In the genomic region with DNA sequence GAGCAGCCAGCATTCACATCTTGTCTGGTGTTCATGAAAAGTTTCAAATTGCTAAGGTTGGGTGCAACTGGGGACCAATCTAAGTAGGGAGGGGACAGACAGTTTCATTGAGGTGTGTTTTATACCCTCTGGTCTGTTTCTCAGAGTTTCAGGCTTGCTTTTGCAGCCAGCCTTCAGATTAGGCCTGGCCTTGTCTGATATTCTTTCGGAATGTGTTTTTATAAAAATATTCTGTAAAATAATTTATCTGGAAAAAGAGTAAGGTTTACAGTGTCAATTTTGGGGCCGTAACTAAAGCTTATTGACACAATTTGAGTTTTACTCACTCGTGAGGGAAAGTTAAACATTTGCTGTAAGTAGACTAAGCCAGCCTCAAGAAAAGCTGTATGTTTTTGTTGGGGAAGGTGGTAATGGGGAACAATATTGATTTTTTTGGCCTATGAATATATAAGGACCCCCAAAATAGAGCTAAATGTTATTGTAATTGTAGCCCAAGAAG, we compare ENCODE assay signal across 8 cellular contexts. TPM values are rescaled to one million over a fixed set of nuclear protein-coding genes. Genes with fewer than 3 reads are reported as not detected.
DNase-seq lines count a peak whose midpoint lies in the region; ATAC-seq and TF ChIP-seq lines count a peak whose summit lies in the region.

No MANE protein-coding gene starts in this region.

- H3K56ac ChIP-seq in IMR-90 (ENCODE audit: extremely low read depth, insufficient read depth, low read length): peak overlapping the region; percentile 96

- H3K9me3 ChIP-seq in IMR-90 (ENCODE audit: control insufficient read depth, insufficient read depth, low read length) (no peaks in the 10 kb centered on the region), mucosa of rectum (ENCODE audit: control insufficient read depth in 2 of 2, low read length in 2 of 2) (no peaks in the 10 kb centered on the region)

- peaks cover 3 to 48% of the 10 kb centered on the region in 2 experiments; a peak in 3 of 4 replicates for H3K79me1 ChIP-seq in IMR-90 (ENCODE audit: low read depth in 1 of 2, low read length in 2 of 2)

- H3K18ac ChIP-seq in IMR-90 (ENCODE audit: low read depth, low read length): peak overlapping the region; percentile 86

- TF ChIP-seq RAD21 in IMR-90 (IDR thresholded peaks at IDR 0.05; ENCODE audit: low read length): no peak

- peak overlapping the region; percentile 97 for H3K9ac ChIP-seq in IMR-90 (ENCODE audit: low read depth, low read length)
- peak overlapping the region; percentile 92 to 99 for H3K9ac ChIP-seq in mucosa of rectum (ENCODE audit: low read depth in 1 of 2, low read length in 2 of 2)

- H2BK5ac ChIP-seq in IMR-90 (ENCODE audit: low read depth, low read length, poor library complexity, severe bottlenecking): peak overlapping the region; percentile 96

- H3K27me3 ChIP-seq in IMR-90 (ENCODE audit: control insufficient read depth, insufficient read depth, low read length) (no peaks in the 10 kb centered on the region), mucosa of rectum (ENCODE audit: control insufficient read depth in 2 of 2, insufficient read depth in 2 of 2, low read length in 2 of 2) (no peaks in the 10 kb centered on the region)

- CTCF ChIA-PET in GM10248 (lab: Yijun Ruan, JAX) (interaction anchor here (0.7 to 1.8 kb wide), 5 partner anchors 9 to 306 kb away, joined by 3 to 12 read pairs (median 3); no protein-coding TSS in a partner anchor), IMR-90 (lab: Yijun Ruan, JAX) (no interaction called here)

- dilution Hi-C loops in IMR-90 (cut with HindIII; ENCODE audit: low sequenced_read_pairs, unreplicated experiment): no loop called here

- DNase-seq in GM10248 (ENCODE audit: extremely low spot score): peak; percentile 29
- no peak for DNase-seq in IMR-90
- DNase-seq in cerebellum (ENCODE audit: low spot score): peak; percentile 10
- DNase-seq in NCI-H1105 (lab: John Stamatoyannopoulos, UW): no peak
- DNase-seq in NCI-H1105 treated with DMSO at 0.1 percent for 48 hours (lab: John Stamatoyannopoulos, UW): no peak
- no peak for DNase-seq in NCI-H1092 (lab: John Stamatoyannopoulos, UW)

- no peaks in the 10 kb centered on the region; the same call in 1 of the 2 replicates for H3K9me1 ChIP-seq in IMR-90 (ENCODE audit: insufficient read depth, low read length)

- 0% methylated on average over 2 of the region's 3 CpGs; no CpG with 5 or more reads in 1 of the 2 experiments for WGBS in IMR-90 (ENCODE audit: extremely low coverage in 2 of 2, insufficient read length in 1 of 2), 2 experiments

- peak overlapping the region; percentile 95 for H3K14ac ChIP-seq in IMR-90 (replicated peaks; ENCODE audit: low read depth, low read length)

- POLR2A ChIA-PET in GM10248 (lab: Yijun Ruan, JAX): no interaction called here
- POLR2A ChIA-PET in IMR-90 (lab: Charles Lee; ENCODE audit: unreplicated experiment): no interaction called here

- peak overlapping the region; percentile 100 for H3K4me2 ChIP-seq in IMR-90 (ENCODE audit: low read depth, low read length)

- no peak overlapping the region for H2BK15ac ChIP-seq in IMR-90 (ENCODE audit: low read depth, low read length)

- ATAC-seq in GM21515 (IDR thresholded peaks at IDR 0.05; ENCODE audit: unreplicated experiment) (peak; percentile 31), IMR-90 (ENCODE audit: low read depth) (no peak)

- H2BK120ac ChIP-seq in IMR-90 (ENCODE audit: low read depth, low read length): 0 out of 2 replicates have a peak overlapping the region, but pooled peaks have one; percentile 74

- in situ Hi-C loops in IMR-90 (cut with MboI; ENCODE audit: low sequenced_read_pairs): no loop called here

- peak overlapping the region; percentile 89 for H2AK9ac ChIP-seq in IMR-90 (replicated peaks; ENCODE audit: low read depth, low read length, poor library complexity)

- no peak for TF ChIP-seq CTCF in GM10248 (IDR thresholded peaks at IDR 0.05; ENCODE audit: control extremely low read depth, extremely low read depth, low read depth, missing control alignments)
- no peak for TF ChIP-seq CTCF in IMR-90 (conservative IDR thresholded peaks at IDR 0.05; ENCODE audit: low read depth, low read length)

- peak overlapping the region; percentile 80; the same call in 1 of the 2 replicates for H4K5ac ChIP-seq in IMR-90 (ENCODE audit: low read depth, low read length)

- no peak overlapping the region for H2BK20ac ChIP-seq in IMR-90 (ENCODE audit: low read depth, low read length)

- no peak overlapping the region for H4K91ac ChIP-seq in IMR-90 (ENCODE audit: insufficient read depth, low read depth, low read length)

- no peak overlapping the region for H2AFZ ChIP-seq in IMR-90 (replicated peaks; ENCODE audit: low read length, poor library complexity)

- peak overlapping the region; percentile 98 for H3K23ac ChIP-seq in IMR-90 (ENCODE audit: low read depth, low read length)

- no peak for TF ChIP-seq POLR2A in IMR-90 (IDR thresholded peaks at IDR 0.05; ENCODE audit: low read depth, low read length)

- H3K27ac ChIP-seq in IMR-90 (ENCODE audit: insufficient read depth, low read length): peak overlapping the region; percentile 96
- H3K27ac ChIP-seq in mucosa of rectum (ENCODE audit: low read depth in 2 of 2, low read length in 2 of 2): peak overlapping the region; percentile 97 to 98

- H3K4me1 ChIP-seq in IMR-90 (ENCODE audit: control insufficient read depth, insufficient read depth, low read length) (peaks cover 1% of the 10 kb centered on the region; the same call in 1 of the 2 replicates), mucosa of rectum (ENCODE audit: control insufficient read depth in 2 of 2, insufficient read depth in 2 of 2, low read length in 2 of 2) (peaks cover 14 to 23% of the 10 kb centered on the region in 2 donors)

- intact Hi-C loops in IMR-90 (cut with micrococcal nuclease): no loop called here

- H3K4ac ChIP-seq in IMR-90 (ENCODE audit: low read depth, low read length): peak overlapping the region; percentile 93

- H3K36me3 ChIP-seq in IMR-90 (ENCODE audit: control insufficient read depth, insufficient read depth, low read length) (no peaks in the 10 kb centered on the region), mucosa of rectum (ENCODE audit: control insufficient read depth in 2 of 2, insufficient read depth in 2 of 2, low read length in 2 of 2) (no peaks in the 10 kb centered on the region)

- H3K4me3 ChIP-seq in IMR-90 (ENCODE audit: insufficient read depth, low read depth, low read length) (peak overlapping the region; percentile 96), mucosa of rectum (ENCODE audit: low read length in 2 of 2) (peak overlapping the region; percentile 84 to 96)

- peak overlapping the region; percentile 41; the same call in 1 of the 2 replicates for H2AK5ac ChIP-seq in IMR-90 (ENCODE audit: low read depth, low read length)

- H4K20me1 ChIP-seq in IMR-90 (ENCODE audit: insufficient read depth, low read length): peaks cover 45% of the 10 kb centered on the region

- BruUV-seq in IMR-90 (replicated peaks; lab: Mats Ljungman, UMichigan): no TSS peak

- peak overlapping the region; percentile 82 to 100; a peak in 3 of 4 replicates for H4K8ac ChIP-seq in IMR-90 (ENCODE audit: low read depth in 2 of 2, low read length in 2 of 2)

TF ChIP-seq in IMR-90, 13 proteins besides CTCF, POLR2A, EP300 and RAD21:
- TF ChIP-seq RCOR1 (IDR thresholded peaks at IDR 0.05; ENCODE audit: insufficient replicate concordance, low read length): no peak
- TF ChIP-seq MXI1 (IDR thresholded peaks at IDR 0.05; ENCODE audit: borderline replicate concordance, low read depth, low read length): no peak
- no peak for TF ChIP-seq FOS (IDR thresholded peaks at IDR 0.05; ENCODE audit: low read depth, low read length)
- no peak for TF ChIP-seq MAFK (IDR thresholded peaks at IDR 0.05; ENCODE audit: low read depth, low read length)
- no peak for TF ChIP-seq CEBPB (IDR thresholded peaks at IDR 0.05; ENCODE audit: low read depth, low read length)
- no peak for TF ChIP-seq USF2 (IDR thresholded peaks at IDR 0.05; ENCODE audit: low read depth, low read length)
- TF ChIP-seq SMC3 (IDR thresholded peaks at IDR 0.05; ENCODE audit: low read depth, low read length): no peak

RNA-seq across cellular contexts. Expression of gene SENP6, which starts 1.3 kb away (rescaled TPM):
- total RNA-seq in IMR-90 (2012; rRNA removed) (25.8 and 48.3 TPM in 2 replicates), cerebellum (219 TPM)
- 16.9 and 23.1 TPM in 2 replicates for polyA plus RNA-seq in IMR-90 (2012; rRNA removed)
- polyA plus RNA-seq in IMR-90 (2012; cell fraction: cytosol; rRNA removed): 6.5 and 11.7 TPM in 2 replicates
- polyA plus RNA-seq in IMR-90 (2012; cell fraction: nucleus; rRNA removed; ENCODE audit: low replicate concordance): 9.3 and 35.2 TPM in 2 replicates

Comparison
In these comparisons a context has a peak if more than half of its experiments do, and no peak if none do; other contexts are left out.
1. DNase-seq: peak in GM10248 (single experiment) and cerebellum (single experiment); none in IMR-90 (single experiment), NCI-H1105 (single experiment), NCI-H1105 treated with DMSO at 0.1 percent for 48 hours (single experiment) and NCI-H1092 (single experiment).